7 cellular contexts compared by ENCODE assay signal in genomic region chr12:59808317-59808910, GRCh38.
DNase-seq lines count a peak whose midpoint lies in the region; ATAC-seq and TF ChIP-seq lines count a peak whose summit lies in the region.

No MANE protein-coding gene starts in this region.

- H2BK15ac ChIP-seq in mesenchymal stem cell (ENCODE audit: low read depth, poor library complexity, severe bottlenecking) = no peak overlapping the region

- H4K8ac ChIP-seq in mesenchymal stem cell (ENCODE audit: low read length) = no peak overlapping the region

- no peak overlapping the region for H2AFZ ChIP-seq in OCI-LY3 (ENCODE audit: low read depth, low read length)
- H2AFZ ChIP-seq in mesenchymal stem cell (ENCODE audit: low read depth, low read length) = no peak overlapping the region

- H3K9ac ChIP-seq in OCI-LY3 (ENCODE audit: low read length) (no peak overlapping the region), mesenchymal stem cell (ENCODE audit: low read length) (no peak overlapping the region)

- H3K36me3 ChIP-seq in OCI-LY3 (replicated peaks; ENCODE audit: low read depth, low read length) (no peaks in the 10 kb centered on the region), mesenchymal stem cell (ENCODE audit: control insufficient read depth in 1 of 2, insufficient read depth in 2 of 2, low read depth in 1 of 2, low read length in 2 of 2) (no peaks in the 10 kb centered on the region)

- intact Hi-C loops in dorsolateral prefrontal cortex (cut with DNase I) = loop anchor here in 1 of 2 donors (10.0 kb wide), 1 partner anchor 384 kb away; no protein-coding TSS in a partner anchor

- no peak overlapping the region for H4K91ac ChIP-seq in mesenchymal stem cell (ENCODE audit: low read length)

- H3K9me3 ChIP-seq in OCI-LY3 (ENCODE audit: insufficient read depth, low read length) (no peaks in the 10 kb centered on the region), mesenchymal stem cell (ENCODE audit: control insufficient read depth, low read length) (no peaks in the 10 kb centered on the region)

- DNase-seq in ELR (ENCODE audit: low read depth) (peak; percentile 60), dorsolateral prefrontal cortex (no peak), mesenchymal stem cell (peak; percentile 50), middle frontal gyrus (ENCODE audit: extremely low spot score, low spot score) (no peak)

- H3K27ac ChIP-seq in OCI-LY3 (ENCODE audit: low read length) (no peak overlapping the region), dorsolateral prefrontal cortex (no peak overlapping the region), mesenchymal stem cell (ENCODE audit: low read length, poor library complexity, severe bottlenecking) (no peak overlapping the region)

- no peak overlapping the region for H2BK12ac ChIP-seq in mesenchymal stem cell (ENCODE audit: low read length in 2 of 2)

- no peaks in the 10 kb centered on the region for H3K4me1 ChIP-seq in OCI-LY3 (ENCODE audit: low read length)
- H3K4me1 ChIP-seq in mesenchymal stem cell (ENCODE audit: control insufficient read depth, insufficient read depth, low read depth, low read length) = peaks cover 1% of the 10 kb centered on the region

- H2BK5ac ChIP-seq in mesenchymal stem cell (ENCODE audit: low read depth, low read length, poor library complexity, severe bottlenecking) = no peak overlapping the region

- no peak overlapping the region for H3K4me2 ChIP-seq in OCI-LY3 (ENCODE audit: low read length)
- no peak overlapping the region for H3K4me2 ChIP-seq in mesenchymal stem cell (ENCODE audit: low read length, poor library complexity, severe bottlenecking)

- H3K4me3 ChIP-seq in OCI-LY3 (ENCODE audit: low read length) (no peak overlapping the region), dorsolateral prefrontal cortex (no peak overlapping the region), mesenchymal stem cell (ENCODE audit: insufficient read depth in 1 of 2, low read depth in 1 of 2, low read length in 2 of 2) (no peak overlapping the region)

- H4K20me1 ChIP-seq in OCI-LY3 (ENCODE audit: insufficient read depth, low read length) = no peaks in the 10 kb centered on the region

- no peak overlapping the region for H3K14ac ChIP-seq in mesenchymal stem cell (ENCODE audit: low read length in 2 of 2)

- no CpG with 5 or more reads among the region's 3 CpGs for WGBS in mesenchymal stem cell

- H3K4ac ChIP-seq in mesenchymal stem cell (ENCODE audit: low read depth in 1 of 2, low read length in 2 of 2) = no peak overlapping the region

- H2AK5ac ChIP-seq in mesenchymal stem cell (ENCODE audit: low read length, severe bottlenecking) = no peak overlapping the region

- H3K27me3 ChIP-seq in OCI-LY3 (ENCODE audit: low read depth, low read length) (no peaks in the 10 kb centered on the region), dorsolateral prefrontal cortex (no peaks in the 10 kb centered on the region), mesenchymal stem cell (ENCODE audit: control insufficient read depth in 1 of 2, insufficient read depth in 1 of 2, low read length in 2 of 2) (no peaks in the 10 kb centered on the region)

- H3K79me1 ChIP-seq in mesenchymal stem cell (replicated peaks; ENCODE audit: low read length, poor library complexity, severe bottlenecking) = no peaks in the 10 kb centered on the region

- ATAC-seq in GM19351 (IDR thresholded peaks at IDR 0.05; ENCODE audit: unreplicated experiment) (peak; percentile 95), HG03280 (IDR thresholded peaks at IDR 0.05; ENCODE audit: unreplicated experiment) (peak; percentile 85)

- H3K18ac ChIP-seq in mesenchymal stem cell (ENCODE audit: low read depth in 1 of 2, low read length in 2 of 2) = no peak overlapping the region

- H2BK120ac ChIP-seq in mesenchymal stem cell (ENCODE audit: low read depth, low read length) = no peak overlapping the region

- TF ChIP-seq CTCF in OCI-LY3 (IDR thresholded peaks at IDR 0.05; ENCODE audit: low read depth, low read length) (peak; percentile 79), dorsolateral prefrontal cortex (IDR thresholded peaks at IDR 0.05 in 54 of 56, conservative IDR thresholded peaks at IDR 0.05 in 2 of 56; ENCODE audit: low read depth in 1 of 56, partially characterized antibody in 56 of 56) (peak; percentile 55 to 84 (median 71))

- H3K23ac ChIP-seq in mesenchymal stem cell (ENCODE audit: low read length in 2 of 2) = no peak overlapping the region

- no peaks in the 10 kb centered on the region for H3K79me2 ChIP-seq in OCI-LY3 (ENCODE audit: low read length)

Comparison
In these comparisons a context has a peak if more than half of its experiments do, and no peak if none do; other contexts are left out.
1. DNase-seq: peak in ELR (single experiment) and mesenchymal stem cell (single experiment); none in dorsolateral prefrontal cortex (0 of 10) and middle frontal gyrus (single experiment).